27 cellular contexts compared by ENCODE assay signal in the genomic region with DNA sequence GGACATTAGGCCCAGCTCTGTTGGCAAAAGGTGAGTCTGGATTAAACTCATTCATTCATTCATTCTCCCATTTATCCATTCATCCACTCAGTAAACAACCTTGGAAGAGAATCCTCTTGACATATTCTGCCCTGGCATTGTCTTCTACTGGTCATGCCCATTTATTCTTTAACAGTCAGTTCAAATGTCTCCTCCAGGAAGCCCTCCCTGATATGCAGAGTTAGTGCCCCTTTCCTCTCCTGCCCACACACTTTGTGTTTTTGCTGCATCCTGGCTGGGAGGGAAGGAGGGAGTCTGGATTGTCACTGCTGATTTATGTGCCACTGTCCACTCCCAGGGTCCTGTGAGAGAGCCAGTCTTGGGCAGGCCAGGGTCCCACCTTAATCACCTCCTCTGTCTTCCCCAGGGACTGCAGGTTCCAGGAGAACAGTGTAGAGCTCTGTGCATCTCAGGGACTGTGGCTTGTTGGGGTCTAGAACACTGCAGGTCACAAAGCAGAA.
"Had no signal": no experiment of that assay in that cellular context is flagged by ENCODE, and none has a peak within 500 bp of the region (broad histone marks: within the 10 kb centered on the region; RNA-seq: fewer than 3 reads in every experiment).

No MANE protein-coding gene starts in this region.

- H3K9me3 ChIP-seq: MG63, Peyer's patch, SJSA1, SK-N-SH had no signal

- H3K4me1 ChIP-seq: Peyer's patch, SJSA1 had no signal

- H3K9ac ChIP-seq: SK-N-SH had no signal

- DNase-seq: Kasumi-1, KG1, MG63, NCI-H1092, NCI-H1105, NCI-H1417 treated with DMSO at 0.1 percent for 48 hours, NCI-H1436 treated with DMSO at 0.1 percent for 48 hours, NCI-H1694 treated with DMSO at 0.1 percent for 48 hours, NCI-H187 treated with DMSO at 0.1 percent for 48 hours, NCI-H2029, NCI-H2081, NCI-H2171 treated with DMSO at 0.1 percent for 48 hours, NCI-H2227 treated with DMSO at 0.1 percent for 48 hours, NCI-H345, NCI-H446, NCI-H524, NCI-H526, NCI-H69, NCI-H748 treated with DMSO at 0.1 percent for 48 hours, NCI-H82, PC-3, Peyer's patch, RPMI8226, SHP77 treated with DMSO at 0.1 percent for 48 hours, SK-N-SH, SW 1271 had no signal

- H3K4me2 ChIP-seq: SK-N-SH had no signal

- H3K4me3 ChIP-seq: MG63, Peyer's patch, SJSA1 had no signal

- H3K36me3 ChIP-seq: MG63, Peyer's patch, SJSA1 had no signal

- H3K27me3 ChIP-seq: MG63, Peyer's patch had no signal

- H3K27ac ChIP-seq: Peyer's patch, SJSA1 had no signal

- ATAC-seq: PC-3 had no signal
